ENCODE assay signal across 10 cellular contexts in the genomic region with DNA sequence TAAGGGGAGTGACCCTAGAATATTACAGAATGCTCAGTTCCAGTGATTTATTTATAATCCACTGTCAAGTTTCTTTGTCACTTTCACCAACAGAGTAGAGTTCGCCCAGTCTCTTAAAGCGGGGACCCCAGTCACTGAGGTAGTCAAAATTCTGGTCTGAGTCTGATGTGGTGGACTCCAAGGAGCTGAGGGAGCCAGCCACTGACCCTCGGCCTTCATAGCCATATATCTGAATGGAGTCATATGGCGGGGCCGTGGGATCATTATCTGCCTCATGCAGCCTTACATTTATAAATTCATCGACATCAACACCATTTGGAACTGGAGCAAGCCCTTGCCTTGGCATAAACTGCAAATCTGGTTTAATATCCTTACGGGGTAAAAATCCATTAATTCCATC.
"Had no signal": no experiment of that assay in that cellular context is flagged by ENCODE, and none has a peak within 500 bp of the region (broad histone marks: within the 10 kb centered on the region; RNA-seq: fewer than 3 reads in every experiment).

No MANE protein-coding gene starts in this region.

- ATAC-seq: GM23338, HCT116 had no signal

- DNase-seq: GM23248, GOT3, H7, H9, HCEC 1CT, HFFc6 had no signal

- FAIRE-seq: H1, H54 had no signal
